In the genomic region with DNA sequence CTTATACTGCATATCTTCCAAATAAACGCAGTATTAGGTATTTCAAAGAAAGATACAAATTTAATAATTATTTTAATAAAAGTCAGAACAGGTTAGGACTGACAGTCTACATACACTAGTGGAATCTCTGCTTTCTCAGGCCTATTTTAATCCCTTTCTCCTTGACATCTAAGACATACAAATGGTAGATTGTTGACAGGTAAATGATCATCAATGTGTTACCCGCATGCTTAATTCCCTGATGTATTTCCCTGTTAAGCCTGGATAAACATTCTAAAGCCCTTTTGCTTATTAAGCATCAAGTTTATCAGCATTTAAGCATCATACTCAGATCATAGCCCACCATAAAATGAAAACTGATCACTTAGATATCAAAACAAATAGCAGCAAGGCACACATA, we compare ENCODE assay signal across 11 cellular contexts.
"Had no signal": no experiment of that assay in that cellular context is flagged by ENCODE, and none has a peak within 500 bp of the region (broad histone marks: within the 10 kb centered on the region; RNA-seq: fewer than 3 reads in every experiment).

No MANE protein-coding gene starts in this region.

- DNase-seq: GM23248, GOT3, H7, H9, HCEC 1CT, HFFc6 had no signal

- H3K27ac Mint-ChIP-seq: GM23338, H9, HFFc6 had no signal

- H3K4me3 ChIP-seq: GM23248, GM23338, HAP-1 had no signal

- FAIRE-seq: H1, H54 had no signal

- H3K36me3 ChIP-seq: HAP-1 had no signal

- H3K4me1 Mint-ChIP-seq: GM23338, H9 had no signal

- H3K9me3 ChIP-seq: HAP-1 had no signal

- H3K27ac ChIP-seq: GM23248 had no signal

- ATAC-seq: GM23338, HCT116 had no signal

- H3K9ac ChIP-seq: GM23248 had no signal

- H2AFZ ChIP-seq: GM23248, GM23338 had no signal

- H3K4me3 Mint-ChIP-seq: GM23338, H9, HFFc6 had no signal

- H3K9me3 Mint-ChIP-seq: GM23338, H9 had no signal

- H3K4me2 ChIP-seq: GM23338 had no signal
